In genomic region chr5:143215685-143216084, GRCh38 we compare ENCODE assay signal across 17 cellular contexts.
"Had no signal": no experiment of that assay in that cellular context is flagged by ENCODE, and none has a peak within 500 bp of the region (broad histone marks: within the 10 kb centered on the region; RNA-seq: fewer than 3 reads in every experiment).

No MANE protein-coding gene starts in this region.

- H3K4me3 ChIP-seq: cardiac muscle cell, tibial artery, uterus had no signal

- ATAC-seq: activated CD8-positive, alpha-beta memory T cell treated with anti-CD3 and anti-CD28 coated beads, Interleukin-2, amount 10 ng/mL, durations not matched to agents 7 days and 5 days; activated naive CD4-positive, alpha-beta T cell treated with anti-CD3 and anti-CD28 coated beads, Interleukin-2, amount 50 U/mL, for 72 hours; activated T-cell treated with anti-CD3 and anti-CD28 coated beads, Interleukin-2, amount 50 U/mL, for 4 hours; esophagus mucosa; left ventricle myocardium superior; naive thymus-derived CD8-positive, alpha-beta T cell; stimulated activated memory B cell treated with anti-CD40 and anti-IgM and Interleukin-4, amounts not matched to agents 10 μg/mL and 1 μg/mL and 100 μg/mL, for 72 hours had no signal

- DNase-seq: activated CD4-positive, alpha-beta memory T cell treated with anti-CD3 and anti-CD28 coated beads for 36 hours; activated CD8-positive, alpha-beta memory T cell treated with anti-CD3 and anti-CD28 coated beads, Interleukin-2, amount 10 ng/mL, durations not matched to agents 7 days and 5 days; activated gamma-delta T cell; activated T-cell treated with anti-CD3 and anti-CD28 coated beads, Interleukin-2, amount 50 U/mL, for 4 hours; hypothalamus; left ventricle myocardium superior; mesenchymal stem cell; naive thymus-derived CD8-positive, alpha-beta T cell; occipital lobe; stimulated activated CD4-positive, alpha-beta T cell treated with anti-CD3 and anti-CD28 coated beads, Interleukin-2, amount 100 ng/mL, for 48 hours; T-helper 9 cell; tibial artery; uterus had no signal

- H3K27me3 ChIP-seq: cardiac muscle cell, tibial artery, uterus had no signal

- H3K9me3 Mint-ChIP-seq: activated CD4-positive, alpha-beta memory T cell treated with anti-CD3 and anti-CD28 coated beads for 36 hours; activated naive CD4-positive, alpha-beta T cell treated with anti-CD3 and anti-CD28 coated beads, Interleukin-2, amount 50 U/mL, for 72 hours; activated T-cell treated with anti-CD3 and anti-CD28 coated beads, Interleukin-2, amount 50 U/mL, for 4 hours; naive thymus-derived CD8-positive, alpha-beta T cell; stimulated activated memory B cell treated with anti-CD40 and anti-IgM and Interleukin-4, amounts not matched to agents 10 μg/mL and 1 μg/mL and 100 μg/mL, for 72 hours had no signal

- H3K27ac Mint-ChIP-seq: activated CD4-positive, alpha-beta memory T cell treated with anti-CD3 and anti-CD28 coated beads for 36 hours; activated CD8-positive, alpha-beta memory T cell treated with anti-CD3 and anti-CD28 coated beads, Interleukin-2, amount 10 ng/mL, durations not matched to agents 7 days and 5 days had no signal

- H3K27ac ChIP-seq: tibial artery, uterus had no signal

- H3K27me3 Mint-ChIP-seq: activated CD4-positive, alpha-beta memory T cell treated with anti-CD3 and anti-CD28 coated beads for 36 hours; activated CD8-positive, alpha-beta memory T cell treated with anti-CD3 and anti-CD28 coated beads, Interleukin-2, amount 10 ng/mL, durations not matched to agents 7 days and 5 days; naive thymus-derived CD8-positive, alpha-beta T cell; stimulated activated memory B cell treated with anti-CD40 and anti-IgM and Interleukin-4, amounts not matched to agents 10 μg/mL and 1 μg/mL and 100 μg/mL, for 72 hours had no signal

- H3K36me3 ChIP-seq: cardiac muscle cell, uterus had no signal

- H3K4me3 Mint-ChIP-seq: activated CD4-positive, alpha-beta memory T cell treated with anti-CD3 and anti-CD28 coated beads for 36 hours; activated CD8-positive, alpha-beta memory T cell treated with anti-CD3 and anti-CD28 coated beads, Interleukin-2, amount 10 ng/mL, durations not matched to agents 7 days and 5 days; activated T-cell treated with anti-CD3 and anti-CD28 coated beads, Interleukin-2, amount 50 U/mL, for 4 hours; naive thymus-derived CD8-positive, alpha-beta T cell; stimulated activated memory B cell treated with anti-CD40 and anti-IgM and Interleukin-4, amounts not matched to agents 10 μg/mL and 1 μg/mL and 100 μg/mL, for 72 hours had no signal

- H3K9me3 ChIP-seq: tibial artery, uterus had no signal

- H3K4me1 ChIP-seq: uterus had no signal
